9 cellular contexts compared by ENCODE assay signal in genomic region chr20:6006603-6006949, GRCh38. TPM values are rescaled to one million over a fixed set of nuclear protein-coding genes. Genes with fewer than 3 reads are reported as not detected.
DNase-seq lines count a peak whose midpoint lies in the region; ATAC-seq and TF ChIP-seq lines count a peak whose summit lies in the region.
"Had no signal": no experiment of that assay in that cellular context is flagged by ENCODE, and none has a peak within 500 bp of the region (broad histone marks: within the 10 kb centered on the region; RNA-seq: fewer than 3 reads in every experiment).

No MANE protein-coding gene starts in this region.

- peaks cover 22% of the 10 kb centered on the region for H3F3A ChIP-seq in GM23248 (ENCODE audit: insufficient read depth)

- DNase-seq in GM23248: peak; percentile 27
- DNase-seq in RWPE2 (ENCODE audit: low spot score): no peak
- no peak for DNase-seq in fibroblast of lung (ENCODE audit: low read depth in 2 of 2)
- no peak for DNase-seq in gastrocnemius medialis
- DNase-seq in inferior parietal cortex (ENCODE audit: extremely low spot score): no peak
- DNase-seq in D341Med (ENCODE audit: low spot score): no peak

- no peaks in the 10 kb centered on the region for H3K9me2 ChIP-seq in GM23248 (ENCODE audit: insufficient read depth)

- H3K27me3 ChIP-seq in GM23248 (replicated peaks; ENCODE audit: insufficient read depth) (no peaks in the 10 kb centered on the region), RWPE2 (ENCODE audit: insufficient read depth, poor library complexity, severe bottlenecking) (no peaks in the 10 kb centered on the region), fibroblast of lung (ENCODE audit: control insufficient read depth, insufficient read depth, low read length) (no peaks in the 10 kb centered on the region), gastrocnemius medialis (no peaks in the 10 kb centered on the region)

- peak overlapping the region; percentile 72 for H3K27ac ChIP-seq in GM23248
- H3K27ac ChIP-seq in RWPE2 (ENCODE audit: poor library complexity, severe bottlenecking): peak overlapping the region; percentile 89
- H3K27ac ChIP-seq in fibroblast of lung (ENCODE audit: insufficient read depth, low read length): peak overlapping the region; percentile 40
- peak overlapping the region; percentile 84 to 97 (median 90) for H3K27ac ChIP-seq in gastrocnemius medialis

- H3K4me1 ChIP-seq in GM23248 (ENCODE audit: insufficient read depth): peaks cover 18% of the 10 kb centered on the region
- H3K4me1 ChIP-seq in RWPE2 (ENCODE audit: insufficient read depth, poor library complexity, severe bottlenecking): peaks cover 21% of the 10 kb centered on the region
- peaks cover 2% of the 10 kb centered on the region for H3K4me1 ChIP-seq in fibroblast of lung (ENCODE audit: control insufficient read depth, extremely low read depth, insufficient read depth, low read length)
- H3K4me1 ChIP-seq in gastrocnemius medialis: peaks cover 20 to 31% of the 10 kb centered on the region in 2 donors

- peaks cover 17% of the 10 kb centered on the region for H3K36me3 ChIP-seq in GM23248 (ENCODE audit: low read depth)
- H3K36me3 ChIP-seq in RWPE2 (ENCODE audit: low read depth): peaks cover 20% of the 10 kb centered on the region
- H3K36me3 ChIP-seq in fibroblast of lung (ENCODE audit: control insufficient read depth, insufficient read depth, low read length): peaks cover 2% of the 10 kb centered on the region
- H3K36me3 ChIP-seq in gastrocnemius medialis: peaks cover 0 to 19% of the 10 kb centered on the region in 2 donors

- WGBS in GM23248 (ENCODE audit: low coverage in 1 of 2, low lambda C conversion rate in 2 of 2, missing lambda C conversion rate in 2 of 2), 2 experiments: 1 to 4% methylated on average over 7 to 8 of the region's 10 CpGs

- ATAC-seq in RWPE2 (ENCODE audit: low read depth): no peak
- ATAC-seq in gastrocnemius medialis: no peak
- no peak for ATAC-seq in GM18505 (IDR thresholded peaks at IDR 0.05; ENCODE audit: unreplicated experiment)
- no peak for ATAC-seq in esophagus mucosa

- H3K9ac ChIP-seq in GM23248 (peak overlapping the region; percentile 92), fibroblast of lung (ENCODE audit: insufficient read depth, low read length) (peak overlapping the region; percentile 81)

- no peak for TF ChIP-seq CTCF in RWPE2 (IDR thresholded peaks at IDR 0.05; ENCODE audit: poor library complexity, severe bottlenecking)
- no peak for TF ChIP-seq CTCF in fibroblast of lung (conservative IDR thresholded peaks at IDR 0.05 in 1 of 2, IDR thresholded peaks at IDR 0.05 in 1 of 2; ENCODE audit: low read depth in 1 of 2, low read length in 2 of 2)
- TF ChIP-seq CTCF in gastrocnemius medialis (IDR thresholded peaks at IDR 0.05 in 4 of 5, conservative IDR thresholded peaks at IDR 0.05 in 1 of 5): no peak

- no peaks in the 10 kb centered on the region for H3K9me3 ChIP-seq in GM23248 (ENCODE audit: low read depth)
- H3K9me3 ChIP-seq in RWPE2 (ENCODE audit: severe bottlenecking): no peaks in the 10 kb centered on the region
- no peaks in the 10 kb centered on the region for H3K9me3 ChIP-seq in fibroblast of lung (ENCODE audit: control insufficient read depth, insufficient read depth, low read depth, low read length)
- H3K9me3 ChIP-seq in gastrocnemius medialis: no peaks in the 10 kb centered on the region

- in situ Hi-C loops in GM23248 (cut with MboI): no loop called here
- in situ Hi-C loops in gastrocnemius medialis (cut with MboI; ENCODE audit: low sequenced_read_pairs in 4 of 4): no loop called here

- H3K4me3 ChIP-seq in GM23248: peak overlapping the region; percentile 88
- peak overlapping the region; percentile 77 for H3K4me3 ChIP-seq in RWPE2 (ENCODE audit: severe bottlenecking)
- peak overlapping the region; percentile 56 to 94 (median 78) for H3K4me3 ChIP-seq in fibroblast of lung (replicated peaks in 1 of 4; ENCODE audit: control extremely low read depth in 1 of 4, insufficient read depth in 1 of 4, low read depth in 3 of 4, low read length in 4 of 4)
- peak overlapping the region; percentile 72 to 89 (median 75) for H3K4me3 ChIP-seq in gastrocnemius medialis

- intact Hi-C loops in gastrocnemius medialis (cut with DNase I; ENCODE audit: low total_unique reads): no loop called here

- H4K20me1 ChIP-seq in GM23248 (ENCODE audit: insufficient read depth) (peaks cover 5% of the 10 kb centered on the region; the same call in 1 of the 2 replicates), fibroblast of lung (ENCODE audit: control insufficient read depth, extremely low read depth, insufficient read depth, low read length) (no peaks in the 10 kb centered on the region)

- H2AFZ ChIP-seq in GM23248 (peak overlapping the region; percentile 91), fibroblast of lung (ENCODE audit: low read length) (no peak overlapping the region)

- peak overlapping the region; percentile 93 for H3K4me2 ChIP-seq in GM23248 (ENCODE audit: unreplicated experiment)
- peak overlapping the region; percentile 78 for H3K4me2 ChIP-seq in fibroblast of lung (ENCODE audit: extremely low read depth, insufficient read depth, low read length)

- no peak for TF ChIP-seq POLR2A in gastrocnemius medialis (IDR thresholded peaks at IDR 0.05)
- no peak for TF ChIP-seq POLR2A in GM18505 (IDR thresholded peaks at IDR 0.05; ENCODE audit: borderline replicate concordance, extremely low read depth, insufficient read depth, insufficient read length)

- H3K79me2 ChIP-seq in GM23248 (ENCODE audit: insufficient read depth) (peaks cover 52% of the 10 kb centered on the region), fibroblast of lung (ENCODE audit: control insufficient read depth, insufficient read depth, low read length) (peaks cover 36% of the 10 kb centered on the region)

RNA-seq across cellular contexts. Expression of gene CRLS1, which starts 0.7 kb away (rescaled TPM):
- 50.3 and 51.0 TPM in 2 replicates for total RNA-seq in GM23248 (2014; rRNA removed; shearing (Covaris generic))
- polyA plus RNA-seq in GM23248 (2016; fragmentation: Nextera tagmentation; extraction: Ambion mirVana): 44.3 and 46.3 TPM in 2 replicates
- 30.2 and 30.8 TPM in 2 replicates for total RNA-seq in fibroblast of lung
- polyA plus RNA-seq in fibroblast of lung: 43.4 and 54.3 TPM in 2 replicates
- 33.9 and 35.6 TPM in 2 replicates for polyA plus RNA-seq in fibroblast of lung (2012)
- 27.2 and 32.6 TPM in 2 replicates for polyA minus RNA-seq in fibroblast of lung (ENCODE audit: low replicate concordance)
- 100 to 1,000 TPM in 1 of 4 donors, 10 to 100 TPM in 3; 40.9 to 109 (median 71.9) TPM for total RNA-seq in gastrocnemius medialis
- total RNA-seq in esophagus mucosa: 21.4 TPM

RNA-seq across cellular contexts. Expression of gene LRRN4, which starts 47.3 kb away (rescaled TPM):
- total RNA-seq in GM23248 (2014; rRNA removed; shearing (Covaris generic)): not detected in 2 replicates
- polyA plus RNA-seq in GM23248 (2016; fragmentation: Nextera tagmentation; extraction: Ambion mirVana) (not detected in 2 replicates), fibroblast of lung (0.07 TPM in 1 of 2 replicates, not detected in the other)
- total RNA-seq in fibroblast of lung (under 0.01 TPM in 1 of 2 replicates, not detected in the other), gastrocnemius medialis (not detected), esophagus mucosa (not detected)
- 0.12 TPM in 1 of 2 replicates, not detected in the other for polyA plus RNA-seq in fibroblast of lung (2012)
- polyA minus RNA-seq in fibroblast of lung (ENCODE audit: low replicate concordance): 0.27 TPM in 1 of 2 replicates, not detected in the other
- total RNA-seq: T-helper 1 cell treated with Interleukin-12 subunit alpha and Interleukin-12 subunit beta and Interleukin-4 antibody, amounts not matched to agents 30 ng/mL and 1 ng/mL, for 36 hours had no signal

RNA-seq across cellular contexts. Expression of gene MCM8, which starts 56.1 kb away (rescaled TPM):
- total RNA-seq in GM23248 (2014; rRNA removed; shearing (Covaris generic)): 6.4 and 7.7 TPM in 2 replicates
- polyA plus RNA-seq in GM23248 (2016; fragmentation: Nextera tagmentation; extraction: Ambion mirVana) (1.0 and 1.5 TPM in 2 replicates), fibroblast of lung (4.8 and 8.8 TPM in 2 replicates)
- total RNA-seq in fibroblast of lung (3.1 and 5.4 TPM in 2 replicates), gastrocnemius medialis (1 to 10 TPM; 2.4 to 5.9 (median 5.2) TPM), esophagus mucosa (5.7 TPM)
- polyA plus RNA-seq in fibroblast of lung (2012): 4.1 and 7.5 TPM in 2 replicates
- 0.90 and 2.0 TPM in 2 replicates for polyA minus RNA-seq in fibroblast of lung (ENCODE audit: low replicate concordance)

RNA-seq across cellular contexts. Expression of gene TRMT6, which starts 56.2 kb away (rescaled TPM):
- total RNA-seq in GM23248 (2014; rRNA removed; shearing (Covaris generic)): 8.2 and 9.7 TPM in 2 replicates
- 10.3 and 10.7 TPM in 2 replicates for polyA plus RNA-seq in GM23248 (2016; fragmentation: Nextera tagmentation; extraction: Ambion mirVana)
- total RNA-seq in fibroblast of lung: 7.2 and 7.8 TPM in 2 replicates
- polyA plus RNA-seq in fibroblast of lung: 12.5 and 17.1 TPM in 2 replicates
- 11.5 and 16.5 TPM in 2 replicates for polyA plus RNA-seq in fibroblast of lung (2012)
- 0.51 and 2.7 TPM in 2 replicates for polyA minus RNA-seq in fibroblast of lung (ENCODE audit: low replicate concordance)
- total RNA-seq in gastrocnemius medialis: 10 to 100 TPM; 16.5 to 27.5 (median 19.0) TPM
- total RNA-seq in esophagus mucosa: 12.6 TPM

Comparison
In these comparisons a context has a peak if more than half of its experiments do, and no peak if none do; other contexts are left out.
1. H3K27ac ChIP-seq: peak in every context shown above with its lines; median percentile 90 in gastrocnemius medialis; 89 in RWPE2; 72 in GM23248; 40 in fibroblast of lung.